11 cellular contexts compared by ENCODE assay signal in the genomic region with DNA sequence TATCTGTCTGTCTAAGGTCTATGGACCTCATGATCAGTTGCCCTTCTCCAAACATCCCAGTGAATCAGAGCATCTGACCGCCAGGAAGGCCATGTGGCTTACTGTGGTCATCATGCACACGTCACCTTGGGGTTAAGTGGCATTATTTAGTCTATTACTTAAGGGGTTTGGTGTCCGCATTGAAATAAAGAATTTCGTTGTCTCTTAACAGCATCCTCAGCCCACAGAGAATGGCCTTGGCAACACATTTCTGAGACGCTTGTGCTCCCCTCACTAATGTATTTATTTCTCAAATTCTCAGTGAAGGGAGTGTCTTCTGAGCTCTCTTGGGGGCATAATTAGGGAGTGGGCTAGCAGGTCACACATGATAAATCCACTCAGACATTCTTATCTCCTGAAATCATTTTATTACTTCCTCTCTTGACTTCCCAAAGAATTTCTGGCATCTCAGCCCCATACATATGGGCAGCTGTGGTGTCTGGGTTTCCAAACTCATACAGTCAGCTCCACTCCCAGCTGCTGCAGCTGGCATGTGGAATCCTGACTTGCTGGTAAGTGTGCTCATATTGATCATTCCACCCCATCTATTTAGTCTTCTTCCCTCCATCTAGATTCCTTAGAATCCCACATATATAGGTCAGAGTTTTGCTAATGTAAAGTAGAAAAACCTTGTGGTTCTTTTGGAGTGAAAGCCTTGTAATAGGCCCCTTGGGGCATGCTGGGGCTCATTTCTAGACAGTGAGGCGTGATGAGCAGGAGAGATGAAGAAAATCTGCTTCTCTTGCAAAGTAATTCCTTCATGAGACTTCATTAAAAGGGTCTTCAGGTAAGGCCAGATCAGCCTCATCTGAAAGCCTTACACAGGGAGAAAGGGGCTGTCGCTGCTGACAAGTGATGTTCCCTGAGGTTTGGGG.
DNase-seq lines count a peak whose midpoint lies in the region; ATAC-seq and TF ChIP-seq lines count a peak whose summit lies in the region.
"Had no signal": no experiment of that assay in that cellular context is flagged by ENCODE, and none has a peak within 500 bp of the region (broad histone marks: within the 10 kb centered on the region; RNA-seq: fewer than 3 reads in every experiment).

No MANE protein-coding gene starts in this region.

- no peaks in the 10 kb centered on the region for H3K9me3 Mint-ChIP-seq in stimulated activated naive B cell treated with anti-CD40 and anti-IgM and Interleukin-4, amounts not matched to agents 10 μg/mL and 1 μg/mL and 100 μg/mL, for 72 hours
- H3K9me3 Mint-ChIP-seq: activated naive CD4-positive, alpha-beta T cell treated with anti-CD3 and anti-CD28 coated beads, Interleukin-2, amount 50 U/mL, for 24 hours had no signal

- H3F3A ChIP-seq in SK-N-SH (replicated peaks; ENCODE audit: insufficient read depth), result peaks cover 16% of the 10 kb centered on the region

- ATAC-seq in stimulated activated naive B cell treated with anti-CD40 and anti-IgM and Interleukin-4, amounts not matched to agents 10 μg/mL and 1 μg/mL and 100 μg/mL, for 72 hours (replicated peaks), result no peak
- ATAC-seq in aorta (ENCODE audit: low FRiP score), result no peak
- ATAC-seq: left colon had no signal

- no peak for TF ChIP-seq RAD21 in SK-N-SH (IDR thresholded peaks at IDR 0.05; ENCODE audit: low read length)

- TF ChIP-seq EP300 in SK-N-SH (IDR thresholded peaks at IDR 0.05; ENCODE audit: borderline replicate concordance in 1 of 2, low read depth in 1 of 2, low read length in 1 of 2), result peak in 1 of 2 experiments; percentile 87; a peak in 2 of 4 replicates

- H3K4me3 ChIP-seq in SK-N-SH (ENCODE audit: low read depth in 2 of 2, low read length in 1 of 2), result no peak overlapping the region
- no peak overlapping the region for H3K4me3 ChIP-seq in aorta (ENCODE audit: low read length in 2 of 2)
- H3K4me3 ChIP-seq: Peyer's patch had no signal

- CTCF ChIA-PET in SK-N-SH (lab: Yijun Ruan, JAX) (interaction anchor here (0.6 to 4.5 kb wide), 6 partner anchors 10 to 696 kb away, joined by 3 to 22 read pairs (median 4); partner anchors contain the start of gene KCNH1), HEK293T (lab: Yijun Ruan, JAX) (no interaction called here)

- H3K27me3 Mint-ChIP-seq in stimulated activated naive B cell treated with anti-CD40 and anti-IgM and Interleukin-4, amounts not matched to agents 10 μg/mL and 1 μg/mL and 100 μg/mL, for 72 hours, result no peaks in the 10 kb centered on the region
- H3K27me3 Mint-ChIP-seq: activated naive CD4-positive, alpha-beta T cell treated with anti-CD3 and anti-CD28 coated beads, Interleukin-2, amount 50 U/mL, for 24 hours had no signal

- peak; percentile 85 for DNase-seq in HCEC 1CT
- no peak for DNase-seq in SK-N-SH
- DNase-seq in fibroblast of peridontal ligament (ENCODE audit: extremely low read depth), result peak; percentile 93
- DNase-seq in stromal cell of bone marrow (ENCODE audit: low read depth), result peak; percentile 77
- DNase-seq in HEK293T (ENCODE audit: extremely low spot score), result no peak
- DNase-seq in stimulated activated naive B cell treated with anti-CD40 and anti-IgM and Interleukin-4, amounts not matched to agents 10 μg/mL and 1 μg/mL and 100 μg/mL, for 72 hours, result no peak
- no peak for DNase-seq in aorta
- DNase-seq: left colon, Peyer's patch, posterior cingulate gyrus had no signal

- H3K36me3 Mint-ChIP-seq in stimulated activated naive B cell treated with anti-CD40 and anti-IgM and Interleukin-4, amounts not matched to agents 10 μg/mL and 1 μg/mL and 100 μg/mL, for 72 hours, result no peaks in the 10 kb centered on the region
- H3K36me3 Mint-ChIP-seq: activated naive CD4-positive, alpha-beta T cell treated with anti-CD3 and anti-CD28 coated beads, Interleukin-2, amount 50 U/mL, for 24 hours had no signal

- peaks cover 0 to 6% of the 10 kb centered on the region in 2 donors for H3K4me1 Mint-ChIP-seq in stimulated activated naive B cell treated with anti-CD40 and anti-IgM and Interleukin-4, amounts not matched to agents 10 μg/mL and 1 μg/mL and 100 μg/mL, for 72 hours
- H3K4me1 Mint-ChIP-seq: activated naive CD4-positive, alpha-beta T cell treated with anti-CD3 and anti-CD28 coated beads, Interleukin-2, amount 50 U/mL, for 24 hours had no signal

- peak overlapping the region; percentile 61 to 78 for H3K27ac ChIP-seq in SK-N-SH (ENCODE audit: low read depth in 2 of 2, low read length in 1 of 2)
- no peak overlapping the region for H3K27ac ChIP-seq in aorta (ENCODE audit: low read depth in 1 of 2, low read length in 2 of 2)
- H3K27ac ChIP-seq: Peyer's patch had no signal

- WGBS in SK-N-SH (ENCODE audit: low lambda C conversion rate), result 42% methylated on average over 6 of the region's 7 CpGs
- WGBS in aorta, 2 donors, result 74 to 77% methylated on average over 7 of the region's 7 CpGs

- H3K36me3 ChIP-seq in SK-N-SH (replicated peaks in 1 of 2; ENCODE audit: control insufficient read depth in 1 of 2, insufficient read depth in 2 of 2, low read length in 1 of 2) (no peaks in the 10 kb centered on the region), aorta (ENCODE audit: control insufficient read depth in 1 of 2, insufficient read depth in 2 of 2, low read length in 1 of 2) (peaks cover 5% of the 10 kb centered on the region in 2 donors)
- H3K36me3 ChIP-seq: Peyer's patch had no signal

- no peaks in the 10 kb centered on the region for H3K9me3 ChIP-seq in SK-N-SH
- H3K9me3 ChIP-seq in aorta (ENCODE audit: control insufficient read depth, low read length), result no peaks in the 10 kb centered on the region
- H3K9me3 ChIP-seq: Peyer's patch had no signal

- no peaks in the 10 kb centered on the region for H3K27me3 ChIP-seq in SK-N-SH (ENCODE audit: insufficient read depth)
- H3K27me3 ChIP-seq in aorta (ENCODE audit: control insufficient read depth in 1 of 2, insufficient read depth in 2 of 2, low read length in 1 of 2), result no peaks in the 10 kb centered on the region
- H3K27me3 ChIP-seq: Peyer's patch had no signal

- H3K4me1 ChIP-seq in SK-N-SH (ENCODE audit: control insufficient read depth in 1 of 2, insufficient read depth in 2 of 2, low read depth in 1 of 2, low read length in 1 of 2) (peaks cover 13 to 19% of the 10 kb centered on the region in 2 experiments; a peak in 3 of 4 replicates), aorta (ENCODE audit: control insufficient read depth in 1 of 2, insufficient read depth in 2 of 2, low read length in 2 of 2) (no peaks in the 10 kb centered on the region)
- H3K4me1 ChIP-seq: Peyer's patch had no signal

- no peak overlapping the region for H3K27ac Mint-ChIP-seq in stimulated activated naive B cell treated with anti-CD40 and anti-IgM and Interleukin-4, amounts not matched to agents 10 μg/mL and 1 μg/mL and 100 μg/mL, for 72 hours
- H3K27ac Mint-ChIP-seq: activated naive CD4-positive, alpha-beta T cell treated with anti-CD3 and anti-CD28 coated beads, Interleukin-2, amount 50 U/mL, for 24 hours had no signal

- H3K79me2 ChIP-seq in SK-N-SH (ENCODE audit: insufficient read depth), result no peaks in the 10 kb centered on the region

- no peaks in the 10 kb centered on the region for H4K20me1 ChIP-seq in SK-N-SH (ENCODE audit: insufficient read depth)

- H2AFZ ChIP-seq in SK-N-SH (ENCODE audit: low read depth), result no peak overlapping the region

- no peaks in the 10 kb centered on the region for H3K9me2 ChIP-seq in SK-N-SH

- H3K4me2 ChIP-seq in SK-N-SH, result peak overlapping the region; percentile 16; the same call in 1 of the 2 replicates

- intact Hi-C loops in aorta (cut with DNase I), result no loop called here

- POLR2A ChIA-PET in SK-N-SH (lab: Yijun Ruan, JAX) (no interaction called here), HEK293T (lab: Yijun Ruan, JAX) (no interaction called here)

- TF ChIP-seq CTCF in SK-N-SH (IDR thresholded peaks at IDR 0.05), result no peak

- no peak overlapping the region for H3K4me3 Mint-ChIP-seq in stimulated activated naive B cell treated with anti-CD40 and anti-IgM and Interleukin-4, amounts not matched to agents 10 μg/mL and 1 μg/mL and 100 μg/mL, for 72 hours
- H3K4me3 Mint-ChIP-seq: activated naive CD4-positive, alpha-beta T cell treated with anti-CD3 and anti-CD28 coated beads, Interleukin-2, amount 50 U/mL, for 24 hours had no signal

- peak overlapping the region; percentile 16; the same call in 1 of the 2 replicates for H3K9ac ChIP-seq in SK-N-SH

TF ChIP-seq in SK-N-SH, 30 proteins besides CTCF, POLR2A, EP300 and RAD21 (continues in another document):
- TF ChIP-seq, protein P1, sequence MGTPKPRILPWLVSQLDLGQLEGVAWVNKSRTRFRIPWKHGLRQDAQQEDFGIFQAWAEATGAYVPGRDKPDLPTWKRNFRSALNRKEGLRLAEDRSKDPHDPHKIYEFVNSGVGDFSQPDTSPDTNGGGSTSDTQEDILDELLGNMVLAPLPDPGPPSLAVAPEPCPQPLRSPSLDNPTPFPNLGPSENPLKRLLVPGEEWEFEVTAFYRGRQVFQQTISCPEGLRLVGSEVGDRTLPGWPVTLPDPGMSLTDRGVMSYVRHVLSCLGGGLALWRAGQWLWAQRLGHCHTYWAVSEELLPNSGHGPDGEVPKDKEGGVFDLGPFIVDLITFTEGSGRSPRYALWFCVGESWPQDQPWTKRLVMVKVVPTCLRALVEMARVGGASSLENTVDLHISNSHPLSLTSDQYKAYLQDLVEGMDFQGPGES (IDR thresholded peaks at IDR 0.05; ENCODE audit: low read depth, low read length), result no peak
- peak; percentile 39; the same call in 1 of the 2 replicates for TF ChIP-seq FOSL2 (IDR thresholded peaks at IDR 0.05; ENCODE audit: borderline replicate concordance, low read depth)
- TF ChIP-seq POLR2AphosphoS5 (IDR thresholded peaks at IDR 0.05; ENCODE audit: low read depth, low read length), result no peak

TF ChIP-seq in HEK293T, 16 proteins besides CTCF, POLR2A, EP300 and RAD21:
- no peak for TF ChIP-seq L3MBTL2 (conservative IDR thresholded peaks at IDR 0.05)
- no peak for TF ChIP-seq ZNF384 (IDR thresholded peaks at IDR 0.05)
- no peak for TF ChIP-seq FOXA1 (IDR thresholded peaks at IDR 0.05)
- no peak for TF ChIP-seq ELF4 (IDR thresholded peaks at IDR 0.05)
- no peak for TF ChIP-seq BHLHE40 (IDR thresholded peaks at IDR 0.05; ENCODE audit: borderline replicate concordance)

Comparison
In these comparisons a context has a peak if more than half of its experiments do, and no peak if none do; other contexts are left out.
1. DNase-seq: peak in HCEC 1CT (single experiment), fibroblast of peridontal ligament (single experiment) and stromal cell of bone marrow (single experiment); none in SK-N-SH (single experiment), HEK293T (single experiment), stimulated activated naive B cell treated with anti-CD40 and anti-IgM and Interleukin-4, amounts not matched to agents 10 μg/mL and 1 μg/mL and 100 μg/mL, for 72 hours (single experiment) and aorta (0 of 2).
2. H3K27ac ChIP-seq: peak in SK-N-SH (2 of 2); none in aorta (0 of 2).